Comparison of ENCODE assay signal across 13 cellular contexts in genomic region chr17:20281860-20282259, GRCh38.
A peak's percentile ranks its signal among the peaks of the same experiment; 100 is the strongest.
DNase-seq lines count a peak whose midpoint lies in the region; ATAC-seq and TF ChIP-seq lines count a peak whose summit lies in the region.
"Had no signal": no experiment of that assay in that cellular context is flagged by ENCODE, and none has a peak within 500 bp of the region (broad histone marks: within the 10 kb centered on the region; RNA-seq: fewer than 3 reads in every experiment).

No MANE protein-coding gene starts in this region.

- H3K23ac ChIP-seq in mesendoderm (ENCODE audit: low read length) = no peak overlapping the region

- no peak overlapping the region for H4K5ac ChIP-seq in mesendoderm (ENCODE audit: low read length)

- H3K79me1 ChIP-seq in mesendoderm (ENCODE audit: low read length) = no peaks in the 10 kb centered on the region

- H3K18ac ChIP-seq in mesendoderm (ENCODE audit: low read length) = no peak overlapping the region

- no peak overlapping the region for H3K4me3 Mint-ChIP-seq in CD8-positive, alpha-beta T cell
- H3K4me3 Mint-ChIP-seq: activated naive CD4-positive, alpha-beta T cell treated with anti-CD3 and anti-CD28 coated beads, Interleukin-2, amount 10 ng/mL, durations not matched to agents 7 days and 5 days had no signal

- H4K8ac ChIP-seq in mesendoderm (ENCODE audit: low read depth, low read length) = no peak overlapping the region

- H3K4me1 Mint-ChIP-seq in CD8-positive, alpha-beta T cell (ENCODE audit: low read depth) = peaks cover 29% of the 10 kb centered on the region

- no peaks in the 10 kb centered on the region for H3K27me3 ChIP-seq in right atrium auricular region
- no peaks in the 10 kb centered on the region for H3K27me3 ChIP-seq in upper lobe of left lung
- H3K27me3 ChIP-seq in CD8-positive, alpha-beta T cell (ENCODE audit: insufficient read depth, low read length) = no peaks in the 10 kb centered on the region
- no peaks in the 10 kb centered on the region for H3K27me3 ChIP-seq in mesendoderm (ENCODE audit: insufficient read depth, low read length, poor library complexity)

- POLR2A ChIA-PET in CD8-positive, alpha-beta T cell (lab: Charles Lee) = no interaction called here

- no peak overlapping the region for H2BK15ac ChIP-seq in mesendoderm (replicated peaks; ENCODE audit: low read depth)

- H3K79me2 ChIP-seq in mesendoderm (ENCODE audit: control insufficient read depth, insufficient read depth, low read length) = no peaks in the 10 kb centered on the region

- no peak overlapping the region for H2BK120ac ChIP-seq in mesendoderm (ENCODE audit: low read depth, low read length)

- H3K9me3 ChIP-seq in right atrium auricular region = no peaks in the 10 kb centered on the region
- no peaks in the 10 kb centered on the region for H3K9me3 ChIP-seq in upper lobe of left lung
- no peaks in the 10 kb centered on the region for H3K9me3 ChIP-seq in CD8-positive, alpha-beta T cell (ENCODE audit: low read length)

- no peak for TF ChIP-seq EP300 in upper lobe of left lung (IDR thresholded peaks at IDR 0.05)

- H3K4me2 ChIP-seq in mesendoderm (ENCODE audit: low read length) = no peak overlapping the region

- intact Hi-C loops in Right ventricle myocardium inferior (cut with DNase I) = no loop called here
- intact Hi-C loops in CD8-positive, alpha-beta T cell (cut with DNase I, micrococcal nuclease) = no loop called here

- TF ChIP-seq CTCF in right atrium auricular region (IDR thresholded peaks at IDR 0.05) (no peak), upper lobe of left lung (IDR thresholded peaks at IDR 0.05) (no peak)
- TF ChIP-seq CTCF in CD8-positive, alpha-beta T cell (IDR thresholded peaks at IDR 0.05) = no peak

- H3K27ac ChIP-seq in right atrium auricular region = no peak overlapping the region
- no peak overlapping the region for H3K27ac ChIP-seq in upper lobe of left lung
- no peak overlapping the region for H3K27ac ChIP-seq in CD8-positive, alpha-beta T cell (ENCODE audit: low read depth, low read length)
- no peak overlapping the region for H3K27ac ChIP-seq in mesendoderm (ENCODE audit: low read depth, low read length)
- H3K27ac ChIP-seq: GM23248 had no signal

- CTCF ChIA-PET in CD8-positive, alpha-beta T cell (lab: Charles Lee) = interaction anchor here (1.1 kb wide), 1 partner anchor 47 kb away, joined by 4 read pairs; no protein-coding TSS in a partner anchor

- H3K4me3 ChIP-seq in right atrium auricular region (no peak overlapping the region), upper lobe of left lung (no peak overlapping the region), mesendoderm (ENCODE audit: low read length) (no peak overlapping the region)
- no peak overlapping the region for H3K4me3 ChIP-seq in CD8-positive, alpha-beta T cell (ENCODE audit: low read depth, low read length)
- H3K4me3 ChIP-seq: GM23248 had no signal

- no peak overlapping the region for H3K56ac ChIP-seq in mesendoderm (ENCODE audit: low read length)

- 45 to 62% methylated on average over 11 of the region's 11 CpGs for WGBS in upper lobe of left lung, 2 donors
- WGBS in mesendoderm (ENCODE audit: extremely low coverage, insufficient coverage, low lambda C conversion rate) = no CpG with 5 or more reads among the region's 11 CpGs

- H3K36me3 ChIP-seq in right atrium auricular region (no peaks in the 10 kb centered on the region), upper lobe of left lung (no peaks in the 10 kb centered on the region), mesendoderm (ENCODE audit: control insufficient read depth, insufficient read depth, low read length) (no peaks in the 10 kb centered on the region)
- H3K36me3 ChIP-seq in CD8-positive, alpha-beta T cell (ENCODE audit: insufficient read depth, low read length) = no peaks in the 10 kb centered on the region

- no peak overlapping the region for H2BK5ac ChIP-seq in mesendoderm (ENCODE audit: low read length)

- H3K36me3 Mint-ChIP-seq in CD8-positive, alpha-beta T cell = no peaks in the 10 kb centered on the region

- H3K27me3 Mint-ChIP-seq in CD8-positive, alpha-beta T cell (ENCODE audit: low read depth) = no peaks in the 10 kb centered on the region

- DNase-seq in Right ventricle myocardium inferior (ENCODE audit: missing footprints) (peak; percentile 75), right atrium auricular region (ENCODE audit: low spot score) (no peak), cerebellum (ENCODE audit: low spot score) (peak; percentile 12), medulla oblongata (ENCODE audit: extremely low spot score) (peak; percentile 77), upper lobe of left lung (peak; percentile 63 to 85), OCI-M1 (lab: John Stamatoyannopoulos, UW) (no peak), mesendoderm (no peak)
- DNase-seq in CD8-positive, alpha-beta T cell = no peak
- DNase-seq: activated naive CD4-positive, alpha-beta T cell treated with anti-CD3 and anti-CD28 coated beads, Interleukin-2, amount 10 ng/mL, durations not matched to agents 7 days and 5 days; dermis blood vessel endothelial cell; DND-41; GM23248; NCI-H1105 treated with DMSO at 0.1 percent for 48 hours had no signal

- no peak overlapping the region for H3K9ac ChIP-seq in mesendoderm (ENCODE audit: low read length)
- H3K9ac ChIP-seq: GM23248 had no signal

- no peak for TF ChIP-seq POLR2A in upper lobe of left lung (IDR thresholded peaks at IDR 0.05)

- H2AK5ac ChIP-seq in mesendoderm (ENCODE audit: low read length) = no peak overlapping the region

- H3K27ac Mint-ChIP-seq in CD8-positive, alpha-beta T cell = no peak overlapping the region
- H3K27ac Mint-ChIP-seq: activated naive CD4-positive, alpha-beta T cell treated with anti-CD3 and anti-CD28 coated beads, Interleukin-2, amount 10 ng/mL, durations not matched to agents 7 days and 5 days had no signal

- peak; percentile 44 for ATAC-seq in Right ventricle myocardium inferior
- ATAC-seq in upper lobe of left lung (ENCODE audit: low FRiP score in 2 of 2) = peak in 1 of 2 donors; percentile 74
- ATAC-seq in CD8-positive, alpha-beta T cell = no peak

- no peaks in the 10 kb centered on the region for H3K9me3 Mint-ChIP-seq in CD8-positive, alpha-beta T cell
- H3K9me3 Mint-ChIP-seq: activated naive CD4-positive, alpha-beta T cell treated with anti-CD3 and anti-CD28 coated beads, Interleukin-2, amount 10 ng/mL, durations not matched to agents 7 days and 5 days had no signal

- H3K4me1 ChIP-seq in right atrium auricular region (no peaks in the 10 kb centered on the region), upper lobe of left lung (no peaks in the 10 kb centered on the region), mesendoderm (ENCODE audit: control insufficient read depth, low read depth, low read length) (no peaks in the 10 kb centered on the region)
- peaks cover 15% of the 10 kb centered on the region for H3K4me1 ChIP-seq in CD8-positive, alpha-beta T cell (ENCODE audit: insufficient read depth, low read length)

- no peak overlapping the region for H3K4ac ChIP-seq in mesendoderm (ENCODE audit: low read depth, low read length)

Comparison
In these comparisons a context has a peak if more than half of its experiments do, and no peak if none do; other contexts are left out.
1. DNase-seq: peak in Right ventricle myocardium inferior (single experiment), cerebellum (single experiment), medulla oblongata (single experiment) and upper lobe of left lung (2 of 2); none in right atrium auricular region (single experiment), OCI-M1 (single experiment), CD8-positive, alpha-beta T cell (0 of 7) and mesendoderm (single experiment).